ENCODE assay signal across 1 cellular context in the genomic region with DNA sequence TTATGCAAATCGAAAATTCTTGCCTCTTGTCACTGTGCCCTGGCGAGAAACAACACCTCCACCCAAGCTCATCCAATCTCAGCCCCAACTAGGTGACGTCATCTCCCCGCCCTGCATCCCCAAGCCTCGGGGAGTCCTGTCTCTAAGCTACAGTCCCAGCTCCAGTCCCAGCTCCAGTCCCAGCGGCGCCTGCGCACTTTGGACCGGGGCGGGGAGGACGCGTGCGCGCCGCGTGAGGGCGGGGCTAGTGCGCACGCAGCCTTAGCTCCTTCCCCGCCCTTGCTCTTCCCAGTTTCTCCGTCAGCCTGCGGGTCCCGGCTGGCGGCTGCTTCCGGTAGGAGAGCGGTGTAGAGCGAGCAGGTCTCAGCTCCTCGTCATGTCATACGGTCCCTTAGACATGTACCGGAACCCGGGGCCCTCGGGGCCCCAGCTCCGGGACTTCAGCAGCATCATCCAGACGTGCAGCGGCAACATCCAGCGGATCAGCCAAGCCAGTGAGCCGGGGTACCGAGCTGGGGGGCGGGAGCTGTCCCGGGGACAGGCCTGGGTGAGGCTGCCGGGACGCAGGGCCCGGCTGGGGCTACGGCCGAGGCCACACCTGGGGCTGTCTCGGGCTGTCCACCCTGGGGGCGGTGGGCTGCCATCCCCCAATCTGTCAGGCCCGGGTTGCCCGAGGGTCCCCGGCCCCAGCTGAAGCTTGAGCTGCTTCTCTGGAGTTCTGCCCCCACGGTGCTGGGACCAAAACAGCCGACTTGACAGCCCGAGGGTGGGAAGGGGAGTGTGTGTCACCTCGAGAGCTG.
TF ChIP-seq lines count a peak whose summit lies in the region.

A gene (plus strand): TSS at position 288 of the 800 bp plus-strand sequence. CDS start 89 bp downstream, at position 377.

TF ChIP-seq in HepG2, 621 proteins besides CTCF, POLR2A, EP300 and RAD21 (continued from another document and continues in another):
- TF ChIP-seq ZFX (CRISPR knock-in tag; IDR thresholded peaks at IDR 0.05; ENCODE audit: low read depth) (peak; percentile 75), ZNF792 (CRISPR knock-in tag; IDR thresholded peaks at IDR 0.05) (0 out of 2 replicates have a peak, but pooled peaks have one; percentile 25), TAF15 (IDR thresholded peaks at IDR 0.05; ENCODE audit: low read depth, low read length, poor library complexity, severe bottlenecking) (no peak), ETV5 (CRISPR knock-in tag; IDR thresholded peaks at IDR 0.05; ENCODE audit: borderline replicate concordance) (peak; percentile 85), PHF5A (CRISPR knock-in tag; IDR thresholded peaks at IDR 0.05; ENCODE audit: low read depth, unreplicated experiment) (peak; percentile 12), ZNF350 (CRISPR knock-in tag; IDR thresholded peaks at IDR 0.05; ENCODE audit: borderline replicate concordance, low read depth) (peak; percentile 81), RARG (CRISPR knock-in tag; IDR thresholded peaks at IDR 0.05; ENCODE audit: low read depth) (no peak), ZFAT (CRISPR knock-in tag; conservative IDR thresholded peaks at IDR 0.05) (no peak), ZNF644 (CRISPR knock-in tag; IDR thresholded peaks at IDR 0.05; ENCODE audit: low read depth) (no peak), MTA3 (CRISPR knock-in tag; IDR thresholded peaks at IDR 0.05) (no peak), HOXA3 (CRISPR knock-in tag; IDR thresholded peaks at IDR 0.05) (no peak; the same call in 1 of the 2 replicates), RBFOX2 (IDR thresholded peaks at IDR 0.05; ENCODE audit: low read depth, low read length) (peak; percentile 83), SOX6 (IDR thresholded peaks at IDR 0.05) (no peak), SOX6 (CRISPR knock-in tag; IDR thresholded peaks at IDR 0.05) (0 out of 2 replicates have a peak, but pooled peaks have one; percentile 23), ZNF605 (CRISPR knock-in tag; IDR thresholded peaks at IDR 0.05) (peak; percentile 87), KDM1A (CRISPR knock-in tag; IDR thresholded peaks at IDR 0.05) (no peak), ZNF30 (CRISPR knock-in tag; IDR thresholded peaks at IDR 0.05) (no peak), ATAD3A (CRISPR knock-in tag; IDR thresholded peaks at IDR 0.05) (no peak), NR2C2 (CRISPR knock-in tag; IDR thresholded peaks at IDR 0.05; ENCODE audit: borderline replicate concordance) (no peak), ZBTB38 (CRISPR knock-in tag; IDR thresholded peaks at IDR 0.05) (0 out of 2 replicates have a peak, but pooled peaks have one; percentile 14), KMT2B (CRISPR knock-in tag; IDR thresholded peaks at IDR 0.05) (peak; percentile 65), SMARCE1 (IDR thresholded peaks at IDR 0.05; ENCODE audit: borderline replicate concordance) (no peak), BHLHE40 (IDR thresholded peaks at IDR 0.05; ENCODE audit: low read length) (peak; percentile 93), SIN3A (IDR thresholded peaks at IDR 0.05; ENCODE audit: borderline replicate concordance, low read depth, low read length) (peak; percentile 56; the same call in 1 of the 2 replicates)
- TF ChIP-seq, protein P1, sequence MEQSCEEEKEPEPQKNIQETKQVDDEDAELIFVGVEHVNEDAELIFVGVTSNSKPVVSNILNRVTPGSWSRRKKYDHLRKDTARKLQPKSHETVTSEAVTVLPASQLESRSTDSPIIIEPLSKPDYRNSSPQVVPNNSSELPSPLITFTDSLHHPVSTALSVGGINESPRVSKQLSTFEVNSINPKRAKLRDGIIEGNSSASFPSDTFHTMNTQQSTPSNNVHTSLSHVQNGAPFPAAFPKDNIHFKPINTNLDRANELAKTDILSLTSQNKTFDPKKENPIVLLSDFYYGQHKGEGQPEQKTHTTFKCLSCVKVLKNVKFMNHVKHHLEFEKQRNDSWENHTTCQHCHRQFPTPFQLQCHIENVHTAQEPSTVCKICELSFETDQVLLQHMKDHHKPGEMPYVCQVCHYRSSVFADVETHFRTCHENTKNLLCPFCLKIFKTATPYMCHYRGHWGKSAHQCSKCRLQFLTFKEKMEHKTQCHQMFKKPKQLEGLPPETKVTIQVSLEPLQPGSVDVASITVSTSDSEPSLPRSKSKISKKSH (CRISPR knock-in tag; IDR thresholded peaks at IDR 0.05; ENCODE audit: borderline replicate concordance): 0 out of 2 replicates have a peak, but pooled peaks have one; percentile 26
- TF ChIP-seq, protein P2, sequence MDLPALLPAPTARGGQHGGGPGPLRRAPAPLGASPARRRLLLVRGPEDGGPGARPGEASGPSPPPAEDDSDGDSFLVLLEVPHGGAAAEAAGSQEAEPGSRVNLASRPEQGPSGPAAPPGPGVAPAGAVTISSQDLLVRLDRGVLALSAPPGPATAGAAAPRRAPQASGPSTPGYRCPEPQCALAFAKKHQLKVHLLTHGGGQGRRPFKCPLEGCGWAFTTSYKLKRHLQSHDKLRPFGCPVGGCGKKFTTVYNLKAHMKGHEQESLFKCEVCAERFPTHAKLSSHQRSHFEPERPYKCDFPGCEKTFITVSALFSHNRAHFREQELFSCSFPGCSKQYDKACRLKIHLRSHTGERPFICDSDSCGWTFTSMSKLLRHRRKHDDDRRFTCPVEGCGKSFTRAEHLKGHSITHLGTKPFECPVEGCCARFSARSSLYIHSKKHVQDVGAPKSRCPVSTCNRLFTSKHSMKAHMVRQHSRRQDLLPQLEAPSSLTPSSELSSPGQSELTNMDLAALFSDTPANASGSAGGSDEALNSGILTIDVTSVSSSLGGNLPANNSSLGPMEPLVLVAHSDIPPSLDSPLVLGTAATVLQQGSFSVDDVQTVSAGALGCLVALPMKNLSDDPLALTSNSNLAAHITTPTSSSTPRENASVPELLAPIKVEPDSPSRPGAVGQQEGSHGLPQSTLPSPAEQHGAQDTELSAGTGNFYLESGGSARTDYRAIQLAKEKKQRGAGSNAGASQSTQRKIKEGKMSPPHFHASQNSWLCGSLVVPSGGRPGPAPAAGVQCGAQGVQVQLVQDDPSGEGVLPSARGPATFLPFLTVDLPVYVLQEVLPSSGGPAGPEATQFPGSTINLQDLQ (CRISPR knock-in tag; IDR thresholded peaks at IDR 0.05): peak; percentile 63; the same call in 1 of the 2 replicates
- TF ChIP-seq, protein P3, sequence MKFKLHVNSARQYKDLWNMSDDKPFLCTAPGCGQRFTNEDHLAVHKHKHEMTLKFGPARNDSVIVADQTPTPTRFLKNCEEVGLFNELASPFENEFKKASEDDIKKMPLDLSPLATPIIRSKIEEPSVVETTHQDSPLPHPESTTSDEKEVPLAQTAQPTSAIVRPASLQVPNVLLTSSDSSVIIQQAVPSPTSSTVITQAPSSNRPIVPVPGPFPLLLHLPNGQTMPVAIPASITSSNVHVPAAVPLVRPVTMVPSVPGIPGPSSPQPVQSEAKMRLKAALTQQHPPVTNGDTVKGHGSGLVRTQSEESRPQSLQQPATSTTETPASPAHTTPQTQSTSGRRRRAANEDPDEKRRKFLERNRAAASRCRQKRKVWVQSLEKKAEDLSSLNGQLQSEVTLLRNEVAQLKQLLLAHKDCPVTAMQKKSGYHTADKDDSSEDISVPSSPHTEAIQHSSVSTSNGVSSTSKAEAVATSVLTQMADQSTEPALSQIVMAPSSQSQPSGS (CRISPR knock-in tag; IDR thresholded peaks at IDR 0.05): peak; percentile 98
- TF ChIP-seq, protein P4, sequence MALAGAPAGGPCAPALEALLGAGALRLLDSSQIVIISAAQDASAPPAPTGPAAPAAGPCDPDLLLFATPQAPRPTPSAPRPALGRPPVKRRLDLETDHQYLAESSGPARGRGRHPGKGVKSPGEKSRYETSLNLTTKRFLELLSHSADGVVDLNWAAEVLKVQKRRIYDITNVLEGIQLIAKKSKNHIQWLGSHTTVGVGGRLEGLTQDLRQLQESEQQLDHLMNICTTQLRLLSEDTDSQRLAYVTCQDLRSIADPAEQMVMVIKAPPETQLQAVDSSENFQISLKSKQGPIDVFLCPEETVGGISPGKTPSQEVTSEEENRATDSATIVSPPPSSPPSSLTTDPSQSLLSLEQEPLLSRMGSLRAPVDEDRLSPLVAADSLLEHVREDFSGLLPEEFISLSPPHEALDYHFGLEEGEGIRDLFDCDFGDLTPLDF (CRISPR knock-in tag; IDR thresholded peaks at IDR 0.05): peak; percentile 54; the same call in 1 of the 2 replicates
- TF ChIP-seq, protein P5, sequence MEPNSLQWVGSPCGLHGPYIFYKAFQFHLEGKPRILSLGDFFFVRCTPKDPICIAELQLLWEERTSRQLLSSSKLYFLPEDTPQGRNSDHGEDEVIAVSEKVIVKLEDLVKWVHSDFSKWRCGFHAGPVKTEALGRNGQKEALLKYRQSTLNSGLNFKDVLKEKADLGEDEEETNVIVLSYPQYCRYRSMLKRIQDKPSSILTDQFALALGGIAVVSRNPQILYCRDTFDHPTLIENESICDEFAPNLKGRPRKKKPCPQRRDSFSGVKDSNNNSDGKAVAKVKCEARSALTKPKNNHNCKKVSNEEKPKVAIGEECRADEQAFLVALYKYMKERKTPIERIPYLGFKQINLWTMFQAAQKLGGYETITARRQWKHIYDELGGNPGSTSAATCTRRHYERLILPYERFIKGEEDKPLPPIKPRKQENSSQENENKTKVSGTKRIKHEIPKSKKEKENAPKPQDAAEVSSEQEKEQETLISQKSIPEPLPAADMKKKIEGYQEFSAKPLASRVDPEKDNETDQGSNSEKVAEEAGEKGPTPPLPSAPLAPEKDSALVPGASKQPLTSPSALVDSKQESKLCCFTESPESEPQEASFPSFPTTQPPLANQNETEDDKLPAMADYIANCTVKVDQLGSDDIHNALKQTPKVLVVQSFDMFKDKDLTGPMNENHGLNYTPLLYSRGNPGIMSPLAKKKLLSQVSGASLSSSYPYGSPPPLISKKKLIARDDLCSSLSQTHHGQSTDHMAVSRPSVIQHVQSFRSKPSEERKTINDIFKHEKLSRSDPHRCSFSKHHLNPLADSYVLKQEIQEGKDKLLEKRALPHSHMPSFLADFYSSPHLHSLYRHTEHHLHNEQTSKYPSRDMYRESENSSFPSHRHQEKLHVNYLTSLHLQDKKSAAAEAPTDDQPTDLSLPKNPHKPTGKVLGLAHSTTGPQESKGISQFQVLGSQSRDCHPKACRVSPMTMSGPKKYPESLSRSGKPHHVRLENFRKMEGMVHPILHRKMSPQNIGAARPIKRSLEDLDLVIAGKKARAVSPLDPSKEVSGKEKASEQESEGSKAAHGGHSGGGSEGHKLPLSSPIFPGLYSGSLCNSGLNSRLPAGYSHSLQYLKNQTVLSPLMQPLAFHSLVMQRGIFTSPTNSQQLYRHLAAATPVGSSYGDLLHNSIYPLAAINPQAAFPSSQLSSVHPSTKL (CRISPR knock-in tag; IDR thresholded peaks at IDR 0.05): 0 out of 2 replicates have a peak, but pooled peaks have one; percentile 7
- TF ChIP-seq, protein P6, sequence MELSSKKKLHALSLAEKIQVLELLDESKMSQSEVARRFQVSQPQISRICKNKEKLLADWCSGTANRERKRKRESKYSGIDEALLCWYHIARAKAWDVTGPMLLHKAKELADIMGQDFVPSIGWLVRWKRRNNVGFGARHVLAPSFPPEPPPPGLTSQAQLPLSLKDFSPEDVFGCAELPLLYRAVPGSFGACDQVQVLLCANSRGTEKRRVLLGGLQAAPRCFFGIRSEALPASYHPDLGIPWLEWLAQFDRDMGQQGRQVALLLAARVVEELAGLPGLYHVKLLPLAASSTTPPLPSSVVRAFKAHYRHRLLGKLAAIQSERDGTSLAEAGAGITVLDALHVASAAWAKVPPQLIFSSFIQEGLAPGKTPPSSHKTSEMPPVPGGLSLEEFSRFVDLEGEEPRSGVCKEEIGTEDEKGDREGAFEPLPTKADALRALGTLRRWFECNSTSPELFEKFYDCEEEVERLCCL (CRISPR knock-in tag; IDR thresholded peaks at IDR 0.05; ENCODE audit: borderline replicate concordance): no peak
- TF ChIP-seq, protein P7, sequence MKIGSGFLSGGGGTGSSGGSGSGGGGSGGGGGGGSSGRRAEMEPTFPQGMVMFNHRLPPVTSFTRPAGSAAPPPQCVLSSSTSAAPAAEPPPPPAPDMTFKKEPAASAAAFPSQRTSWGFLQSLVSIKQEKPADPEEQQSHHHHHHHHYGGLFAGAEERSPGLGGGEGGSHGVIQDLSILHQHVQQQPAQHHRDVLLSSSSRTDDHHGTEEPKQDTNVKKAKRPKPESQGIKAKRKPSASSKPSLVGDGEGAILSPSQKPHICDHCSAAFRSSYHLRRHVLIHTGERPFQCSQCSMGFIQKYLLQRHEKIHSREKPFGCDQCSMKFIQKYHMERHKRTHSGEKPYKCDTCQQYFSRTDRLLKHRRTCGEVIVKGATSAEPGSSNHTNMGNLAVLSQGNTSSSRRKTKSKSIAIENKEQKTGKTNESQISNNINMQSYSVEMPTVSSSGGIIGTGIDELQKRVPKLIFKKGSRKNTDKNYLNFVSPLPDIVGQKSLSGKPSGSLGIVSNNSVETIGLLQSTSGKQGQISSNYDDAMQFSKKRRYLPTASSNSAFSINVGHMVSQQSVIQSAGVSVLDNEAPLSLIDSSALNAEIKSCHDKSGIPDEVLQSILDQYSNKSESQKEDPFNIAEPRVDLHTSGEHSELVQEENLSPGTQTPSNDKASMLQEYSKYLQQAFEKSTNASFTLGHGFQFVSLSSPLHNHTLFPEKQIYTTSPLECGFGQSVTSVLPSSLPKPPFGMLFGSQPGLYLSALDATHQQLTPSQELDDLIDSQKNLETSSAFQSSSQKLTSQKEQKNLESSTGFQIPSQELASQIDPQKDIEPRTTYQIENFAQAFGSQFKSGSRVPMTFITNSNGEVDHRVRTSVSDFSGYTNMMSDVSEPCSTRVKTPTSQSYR (CRISPR knock-in tag; IDR thresholded peaks at IDR 0.05; ENCODE audit: borderline replicate concordance): no peak
- TF ChIP-seq, protein P8, sequence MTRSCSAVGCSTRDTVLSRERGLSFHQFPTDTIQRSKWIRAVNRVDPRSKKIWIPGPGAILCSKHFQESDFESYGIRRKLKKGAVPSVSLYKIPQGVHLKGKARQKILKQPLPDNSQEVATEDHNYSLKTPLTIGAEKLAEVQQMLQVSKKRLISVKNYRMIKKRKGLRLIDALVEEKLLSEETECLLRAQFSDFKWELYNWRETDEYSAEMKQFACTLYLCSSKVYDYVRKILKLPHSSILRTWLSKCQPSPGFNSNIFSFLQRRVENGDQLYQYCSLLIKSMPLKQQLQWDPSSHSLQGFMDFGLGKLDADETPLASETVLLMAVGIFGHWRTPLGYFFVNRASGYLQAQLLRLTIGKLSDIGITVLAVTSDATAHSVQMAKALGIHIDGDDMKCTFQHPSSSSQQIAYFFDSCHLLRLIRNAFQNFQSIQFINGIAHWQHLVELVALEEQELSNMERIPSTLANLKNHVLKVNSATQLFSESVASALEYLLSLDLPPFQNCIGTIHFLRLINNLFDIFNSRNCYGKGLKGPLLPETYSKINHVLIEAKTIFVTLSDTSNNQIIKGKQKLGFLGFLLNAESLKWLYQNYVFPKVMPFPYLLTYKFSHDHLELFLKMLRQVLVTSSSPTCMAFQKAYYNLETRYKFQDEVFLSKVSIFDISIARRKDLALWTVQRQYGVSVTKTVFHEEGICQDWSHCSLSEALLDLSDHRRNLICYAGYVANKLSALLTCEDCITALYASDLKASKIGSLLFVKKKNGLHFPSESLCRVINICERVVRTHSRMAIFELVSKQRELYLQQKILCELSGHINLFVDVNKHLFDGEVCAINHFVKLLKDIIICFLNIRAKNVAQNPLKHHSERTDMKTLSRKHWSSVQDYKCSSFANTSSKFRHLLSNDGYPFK (CRISPR knock-in tag; IDR thresholded peaks at IDR 0.05; ENCODE audit: borderline replicate concordance): peak; percentile 70; the same call in 1 of the 2 replicates
- TF ChIP-seq, protein P9, sequence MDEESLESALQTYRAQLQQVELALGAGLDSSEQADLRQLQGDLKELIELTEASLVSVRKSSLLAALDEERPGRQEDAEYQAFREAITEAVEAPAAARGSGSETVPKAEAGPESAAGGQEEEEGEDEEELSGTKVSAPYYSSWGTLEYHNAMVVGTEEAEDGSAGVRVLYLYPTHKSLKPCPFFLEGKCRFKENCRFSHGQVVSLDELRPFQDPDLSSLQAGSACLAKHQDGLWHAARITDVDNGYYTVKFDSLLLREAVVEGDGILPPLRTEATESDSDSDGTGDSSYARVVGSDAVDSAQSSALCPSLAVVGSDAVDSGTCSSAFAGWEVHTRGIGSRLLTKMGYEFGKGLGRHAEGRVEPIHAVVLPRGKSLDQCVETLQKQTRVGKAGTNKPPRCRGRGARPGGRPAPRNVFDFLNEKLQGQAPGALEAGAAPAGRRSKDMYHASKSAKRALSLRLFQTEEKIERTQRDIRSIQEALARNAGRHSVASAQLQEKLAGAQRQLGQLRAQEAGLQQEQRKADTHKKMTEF (CRISPR knock-in tag; IDR thresholded peaks at IDR 0.05): peak; percentile 76
